28 cellular contexts compared by ENCODE assay signal in the genomic region with DNA sequence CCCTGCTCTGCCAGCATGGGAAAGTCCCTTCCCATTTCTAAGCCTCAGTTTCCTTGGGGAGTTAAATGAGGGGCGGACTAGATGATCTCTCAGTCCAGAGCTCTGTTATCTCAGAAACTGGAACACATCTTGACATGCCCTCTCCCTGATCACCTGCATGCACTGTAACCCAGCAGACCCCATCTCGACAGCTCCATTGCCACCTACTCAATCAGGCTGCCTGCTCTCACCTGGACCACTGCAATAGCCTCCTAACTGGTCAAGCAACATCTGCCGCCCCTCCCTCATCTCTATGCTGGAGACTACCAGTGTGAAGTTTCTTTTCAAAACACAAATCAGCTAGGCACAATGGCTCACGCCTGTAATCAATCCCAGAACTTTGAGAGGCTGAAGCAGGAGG. TPM values are rescaled to one million over a fixed set of nuclear protein-coding genes. Genes with fewer than 3 reads are reported as not detected.
"Had no signal": no experiment of that assay in that cellular context is flagged by ENCODE, and none has a peak within 500 bp of the region (broad histone marks: within the 10 kb centered on the region; RNA-seq: fewer than 3 reads in every experiment).

No MANE protein-coding gene starts in this region.

- H3K27ac Mint-ChIP-seq: activated CD4-positive, alpha-beta memory T cell treated with anti-CD3 and anti-CD28 coated beads, Interleukin-2, amount 10 ng/mL, durations not matched to agents 7 days and 5 days; activated naive CD4-positive, alpha-beta T cell treated with anti-CD3 and anti-CD28 coated beads for 36 hours; activated naive CD8-positive, alpha-beta T cell; activated T-helper 17 cell treated with anti-CD3 and anti-CD28 coated beads, Interleukin-2, amount 50 U/mL, for 72 hours; T-cell had no signal

- H3K27me3 Mint-ChIP-seq: activated CD4-positive, alpha-beta memory T cell treated with anti-CD3 and anti-CD28 coated beads, Interleukin-2, amount 10 ng/mL, durations not matched to agents 7 days and 5 days had no signal

- H3K4me3 ChIP-seq: cardiac muscle cell, SK-N-MC had no signal

- H3K4me1 Mint-ChIP-seq: activated CD4-positive, alpha-beta memory T cell treated with anti-CD3 and anti-CD28 coated beads, Interleukin-2, amount 10 ng/mL, durations not matched to agents 7 days and 5 days; activated T-helper 17 cell treated with anti-CD3 and anti-CD28 coated beads, Interleukin-2, amount 50 U/mL, for 72 hours; T-cell had no signal

- H3K36me3 ChIP-seq: brain microvascular endothelial cell, cardiac muscle cell had no signal

- H3K9me3 Mint-ChIP-seq: activated CD4-positive, alpha-beta memory T cell treated with anti-CD3 and anti-CD28 coated beads, Interleukin-2, amount 10 ng/mL, durations not matched to agents 7 days and 5 days; activated naive CD4-positive, alpha-beta T cell treated with anti-CD3 and anti-CD28 coated beads for 36 hours; activated T-helper 17 cell treated with anti-CD3 and anti-CD28 coated beads, Interleukin-2, amount 50 U/mL, for 72 hours; T-cell had no signal

- H3K27ac ChIP-seq: brain microvascular endothelial cell, cardiac muscle cell, SK-N-MC, VCaP had no signal

- H3K27me3 ChIP-seq: brain microvascular endothelial cell, cardiac muscle cell had no signal

- H3K36me3 Mint-ChIP-seq: activated naive CD8-positive, alpha-beta T cell; T-cell had no signal

- H3K4me3 Mint-ChIP-seq: activated CD4-positive, alpha-beta memory T cell treated with anti-CD3 and anti-CD28 coated beads, Interleukin-2, amount 10 ng/mL, durations not matched to agents 7 days and 5 days; activated naive CD4-positive, alpha-beta T cell treated with anti-CD3 and anti-CD28 coated beads for 36 hours; activated naive CD8-positive, alpha-beta T cell; activated T-helper 17 cell treated with anti-CD3 and anti-CD28 coated beads, Interleukin-2, amount 50 U/mL, for 72 hours; T-cell had no signal

- DNase-seq: activated CD4-positive, alpha-beta memory T cell treated with anti-CD3 and anti-CD28 coated beads, Interleukin-2, amount 10 ng/mL, durations not matched to agents 7 days and 5 days; activated CD4-positive, alpha-beta T cell treated with anti-CD3 and anti-CD28 coated beads, Interleukin-2, amount 50 U/mL, for 1 hour; activated CD4-positive, CD25-positive, alpha-beta regulatory T cell; activated gamma-delta T cell; activated naive CD4-positive, alpha-beta T cell treated with anti-CD3 and anti-CD28 coated beads for 36 hours; activated T-cell treated with anti-CD3 and anti-CD28 coated beads for 4 hours; activated T-cell treated with anti-CD3 and anti-CD28 coated beads, Interleukin-2, amount 50 U/mL, for 48 hours; amygdala; brain microvascular endothelial cell; Kasumi-1; KBM-7; NCI-H1105 treated with DMSO at 0.1 percent for 48 hours; NCI-H146; NCI-H187 treated with DMSO at 0.1 percent for 48 hours; NCI-H2081 treated with DMSO at 0.1 percent for 48 hours; NCI-H226; NCI-H526; NK-92 treated with Interleukin-12 subunit alpha and Interleukin-12 subunit beta, amount 100 ng/mL, for 24 hours; T-cell; T-helper 2 cell had no signal

RNA-seq across cellular contexts. Expression of gene LRRC55, which starts 22.1 kb away (rescaled TPM):
- total RNA-seq: activated CD4-positive, alpha-beta memory T cell treated with anti-CD3 and anti-CD28 coated beads, Interleukin-2, amount 10 ng/mL, durations not matched to agents 7 days and 5 days; activated CD8-positive, alpha-beta memory T cell treated with anti-CD3 and anti-CD28 coated beads for 36 hours; activated naive CD4-positive, alpha-beta T cell treated with anti-CD3 and anti-CD28 coated beads for 36 hours; activated T-helper 17 cell treated with anti-CD3 and anti-CD28 coated beads, Interleukin-2, amount 50 U/mL, for 72 hours; astrocyte; NCI-H460; T-cell had no signal
- polyA plus RNA-seq: cardiac muscle cell had no signal

RNA-seq across cellular contexts. Expression of gene APLNR, which starts 33.2 kb away (rescaled TPM):
- total RNA-seq: activated CD4-positive, alpha-beta memory T cell treated with anti-CD3 and anti-CD28 coated beads, Interleukin-2, amount 10 ng/mL, durations not matched to agents 7 days and 5 days; activated CD8-positive, alpha-beta memory T cell treated with anti-CD3 and anti-CD28 coated beads for 36 hours; activated naive CD4-positive, alpha-beta T cell treated with anti-CD3 and anti-CD28 coated beads for 36 hours; activated T-helper 17 cell treated with anti-CD3 and anti-CD28 coated beads, Interleukin-2, amount 50 U/mL, for 72 hours; astrocyte; NCI-H460; T-cell had no signal
